In genomic region chr2:96549967-96550786, GRCh38 we compare ENCODE assay signal across 9 cellular contexts. TPM values are rescaled to one million over a fixed set of nuclear protein-coding genes. Genes with fewer than 3 reads are reported as not detected.
DNase-seq lines count a peak whose midpoint lies in the region; ATAC-seq and TF ChIP-seq lines count a peak whose summit lies in the region.
"Had no signal": no experiment of that assay in that cellular context is flagged by ENCODE, and none has a peak within 500 bp of the region (broad histone marks: within the 10 kb centered on the region; RNA-seq: fewer than 3 reads in every experiment).

No MANE protein-coding gene starts in this region.

- H3K36me3 ChIP-seq in left ventricle myocardium inferior: peaks cover 60% of the 10 kb centered on the region
- H3K36me3 ChIP-seq in suprapubic skin: peaks cover 61% of the 10 kb centered on the region
- peaks cover 50% of the 10 kb centered on the region for H3K36me3 ChIP-seq in effector memory CD4-positive, alpha-beta T cell (ENCODE audit: control insufficient read depth, insufficient read depth, low read length)

- DNase-seq in HFF-Myc (ENCODE audit: extremely low read depth, low read depth) (no peak), SW480 (ENCODE audit: low spot score) (peak; percentile 45), left ventricle myocardium inferior (peak; percentile 64), suprapubic skin (ENCODE audit: low spot score in 2 of 2) (peak; percentile 55 to 77), midbrain (lab: John Stamatoyannopoulos, UW) (no peak)
- no peak for DNase-seq in effector memory CD4-positive, alpha-beta T cell
- DNase-seq: effector memory CD8-positive, alpha-beta T cell had no signal

- H3K9me3 ChIP-seq in left ventricle myocardium inferior (replicated peaks) (no peaks in the 10 kb centered on the region), suprapubic skin (no peaks in the 10 kb centered on the region)
- no peaks in the 10 kb centered on the region for H3K9me3 ChIP-seq in effector memory CD4-positive, alpha-beta T cell (ENCODE audit: control insufficient read depth, low read length)

- H3K27ac ChIP-seq in left ventricle myocardium inferior (replicated peaks) (peak overlapping the region; percentile 40), suprapubic skin (no peak overlapping the region)
- no peak overlapping the region for H3K27ac ChIP-seq in effector memory CD4-positive, alpha-beta T cell (ENCODE audit: insufficient read depth, low read length, poor library complexity, severe bottlenecking)

- H3K4me3 ChIP-seq in HFF-Myc (replicated peaks; ENCODE audit: low read depth, low read length) (no peak overlapping the region), left ventricle myocardium inferior (peak overlapping the region; percentile 15), suprapubic skin (no peak overlapping the region)
- H3K4me3 ChIP-seq in effector memory CD4-positive, alpha-beta T cell (ENCODE audit: insufficient read depth, low read depth, low read length, poor library complexity, severe bottlenecking): no peak overlapping the region

- H3K27me3 ChIP-seq in left ventricle myocardium inferior (ENCODE audit: low read depth) (no peaks in the 10 kb centered on the region), suprapubic skin (no peaks in the 10 kb centered on the region)
- H3K27me3 ChIP-seq in effector memory CD4-positive, alpha-beta T cell (replicated peaks; ENCODE audit: control insufficient read depth, insufficient read depth, low read length, poor library complexity, severe bottlenecking): no peaks in the 10 kb centered on the region

- H3K4me1 ChIP-seq in left ventricle myocardium inferior (peaks cover 18% of the 10 kb centered on the region), suprapubic skin (peaks cover 27% of the 10 kb centered on the region)
- H3K4me1 ChIP-seq in effector memory CD4-positive, alpha-beta T cell (ENCODE audit: control insufficient read depth, insufficient read depth, low read length, poor library complexity, severe bottlenecking): peaks cover 20% of the 10 kb centered on the region

- no peak for TF ChIP-seq EP300 in suprapubic skin (IDR thresholded peaks at IDR 0.05)

- no peak for TF ChIP-seq POLR2A in suprapubic skin (IDR thresholded peaks at IDR 0.05)

- 82% methylated on average over 10 of the region's 61 CpGs for WGBS in suprapubic skin

- TF ChIP-seq CTCF in HFF-Myc (IDR thresholded peaks at IDR 0.05; ENCODE audit: low read depth, low read length, missing control alignments): peak; percentile 43
- peak; percentile 71 for TF ChIP-seq CTCF in left ventricle myocardium inferior (IDR thresholded peaks at IDR 0.05; ENCODE audit: borderline replicate concordance)
- no peak for TF ChIP-seq CTCF in suprapubic skin (IDR thresholded peaks at IDR 0.05)

- intact Hi-C loops in left ventricle myocardium inferior (cut with micrococcal nuclease): no loop called here

- ATAC-seq in GM18909 (IDR thresholded peaks at IDR 0.05; ENCODE audit: poor library complexity, unreplicated experiment): no peak
- ATAC-seq: effector memory CD8-positive, alpha-beta T cell had no signal

RNA-seq across cellular contexts. Expression of gene ARID5A, which starts 13.6 kb away (rescaled TPM):
- total RNA-seq in left ventricle myocardium inferior (17.3 TPM), suprapubic skin (10 to 100 TPM; 11.4 to 22.4 (median 15.0) TPM)

RNA-seq across cellular contexts. Expression of gene NEURL3, which starts 45.0 kb away (rescaled TPM):
- total RNA-seq in left ventricle myocardium inferior: not detected
- 1 to 10 TPM in 3 of 4 donors, under 1 TPM in 1; 0.52 to 2.6 (median 1.5) TPM for total RNA-seq in suprapubic skin
- total RNA-seq: myocyte had no signal

Comparison
In these comparisons a context has a peak if more than half of its experiments do, and no peak if none do; other contexts are left out.
1. DNase-seq: peak in SW480 (single experiment), left ventricle myocardium inferior (single experiment) and suprapubic skin (2 of 2); none in HFF-Myc (single experiment), effector memory CD4-positive, alpha-beta T cell (0 of 3) and midbrain (single experiment).
2. CTCF ChIP-seq: peak in HFF-Myc (single experiment) and left ventricle myocardium inferior (single experiment); none in suprapubic skin (0 of 2).